Comparison of ENCODE assay signal across 1 cellular context in the genomic region with DNA sequence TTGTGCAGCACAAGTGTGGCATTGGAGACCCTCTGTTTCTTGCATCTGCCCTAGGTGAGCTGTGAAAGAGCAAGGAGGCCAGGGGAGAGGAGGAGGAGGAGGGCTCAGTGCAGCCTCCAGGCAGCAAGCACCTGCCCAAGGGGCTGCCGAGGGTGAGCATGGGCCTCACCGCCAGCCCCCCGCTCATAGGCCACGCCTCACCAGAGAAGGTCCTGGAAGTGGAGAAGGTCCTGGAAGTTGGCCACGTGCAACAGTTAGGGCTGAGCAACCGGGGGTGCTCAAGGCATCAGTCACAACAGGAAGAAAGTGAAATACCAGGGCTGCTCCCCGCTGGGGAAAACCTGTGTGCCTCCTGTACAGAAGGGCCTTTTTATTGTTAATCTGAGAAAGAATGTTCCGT.
TF ChIP-seq lines count a peak whose summit lies in the region.

No MANE protein-coding gene starts in this region.

TF ChIP-seq in H1, 55 proteins besides CTCF, POLR2A, EP300 and RAD21:
- TF ChIP-seq, protein P1, sequence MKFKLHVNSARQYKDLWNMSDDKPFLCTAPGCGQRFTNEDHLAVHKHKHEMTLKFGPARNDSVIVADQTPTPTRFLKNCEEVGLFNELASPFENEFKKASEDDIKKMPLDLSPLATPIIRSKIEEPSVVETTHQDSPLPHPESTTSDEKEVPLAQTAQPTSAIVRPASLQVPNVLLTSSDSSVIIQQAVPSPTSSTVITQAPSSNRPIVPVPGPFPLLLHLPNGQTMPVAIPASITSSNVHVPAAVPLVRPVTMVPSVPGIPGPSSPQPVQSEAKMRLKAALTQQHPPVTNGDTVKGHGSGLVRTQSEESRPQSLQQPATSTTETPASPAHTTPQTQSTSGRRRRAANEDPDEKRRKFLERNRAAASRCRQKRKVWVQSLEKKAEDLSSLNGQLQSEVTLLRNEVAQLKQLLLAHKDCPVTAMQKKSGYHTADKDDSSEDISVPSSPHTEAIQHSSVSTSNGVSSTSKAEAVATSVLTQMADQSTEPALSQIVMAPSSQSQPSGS (IDR thresholded peaks at IDR 0.05; ENCODE audit: low read length) = no peak
- no peak for TF ChIP-seq BCL11A (IDR thresholded peaks at IDR 0.05; ENCODE audit: low read depth in 2 of 2, low read length in 2 of 2)
- no peak for TF ChIP-seq GTF2F1 (IDR thresholded peaks at IDR 0.05; ENCODE audit: borderline replicate concordance, low read depth, low read length)
- TF ChIP-seq JUN (IDR thresholded peaks at IDR 0.05; ENCODE audit: low read depth, low read length) = no peak
- no peak for TF ChIP-seq SIN3A (conservative IDR thresholded peaks at IDR 0.05 in 1 of 2, IDR thresholded peaks at IDR 0.05 in 1 of 2; ENCODE audit: low read depth in 1 of 2, low read length in 2 of 2)
- TF ChIP-seq BACH1 (IDR thresholded peaks at IDR 0.05; ENCODE audit: low read length) = no peak
- no peak for TF ChIP-seq CBX5 (IDR thresholded peaks at IDR 0.05; ENCODE audit: low read depth, low read length)
- TF ChIP-seq POLR2AphosphoS5 (IDR thresholded peaks at IDR 0.05; ENCODE audit: low read depth, low read length) = no peak
- TF ChIP-seq, protein P2, sequence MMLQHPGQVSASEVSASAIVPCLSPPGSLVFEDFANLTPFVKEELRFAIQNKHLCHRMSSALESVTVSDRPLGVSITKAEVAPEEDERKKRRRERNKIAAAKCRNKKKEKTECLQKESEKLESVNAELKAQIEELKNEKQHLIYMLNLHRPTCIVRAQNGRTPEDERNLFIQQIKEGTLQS (IDR thresholded peaks at IDR 0.05; ENCODE audit: insufficient read depth, low read depth, low read length) = no peak
- no peak for TF ChIP-seq KDM5A (IDR thresholded peaks at IDR 0.05; ENCODE audit: low read length)
